Comparison of ENCODE assay signal across 15 cellular contexts in the genomic region with DNA sequence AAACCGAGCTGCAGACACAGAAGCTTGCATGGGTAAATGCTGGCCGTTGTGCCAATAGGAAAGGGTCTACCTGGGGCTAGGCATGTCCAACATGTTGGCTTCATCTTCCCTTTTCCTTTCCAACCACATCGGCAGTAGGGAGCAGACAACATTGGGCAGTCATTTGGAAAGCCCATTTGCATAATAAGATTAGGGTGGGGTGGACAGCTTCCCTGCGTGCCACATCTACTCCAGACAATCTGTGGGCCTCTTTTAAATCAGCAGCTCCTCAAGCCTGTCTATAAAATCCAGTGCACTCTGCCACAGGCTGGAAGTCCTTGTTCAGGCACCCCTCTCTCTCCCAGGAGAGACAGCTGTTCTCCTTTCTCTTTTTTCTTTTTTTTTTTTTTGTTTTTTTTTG.
DNase-seq lines count a peak whose midpoint lies in the region; ATAC-seq and TF ChIP-seq lines count a peak whose summit lies in the region.
"Had no signal": no experiment of that assay in that cellular context is flagged by ENCODE, and none has a peak within 500 bp of the region (broad histone marks: within the 10 kb centered on the region; RNA-seq: fewer than 3 reads in every experiment).

No MANE protein-coding gene starts in this region.

- no peak overlapping the region for H3K4me3 ChIP-seq in A673 (ENCODE audit: low read depth, low read length, poor library complexity, severe bottlenecking)
- H3K4me3 ChIP-seq: HAP-1, K562 had no signal

- ATAC-seq in HG03159 (IDR thresholded peaks at IDR 0.05; ENCODE audit: unreplicated experiment) (no peak), GM18909 (IDR thresholded peaks at IDR 0.05; ENCODE audit: poor library complexity, unreplicated experiment) (no peak), HG02884 (IDR thresholded peaks at IDR 0.05; ENCODE audit: unreplicated experiment) (no peak)
- ATAC-seq: K562 had no signal

- H3K4me1 ChIP-seq in A673 (ENCODE audit: insufficient read depth, low read length, poor library complexity, severe bottlenecking) = no peaks in the 10 kb centered on the region
- H3K4me1 ChIP-seq: Caco-2, HAP-1 had no signal

- DNase-seq in A673 (ENCODE audit: low spot score) (peak; percentile 55), NCI-H1048 (lab: John Stamatoyannopoulos, UW) (peak; percentile 7), NCI-H524 treated with DMSO at 0.1 percent for 48 hours (lab: John Stamatoyannopoulos, UW) (peak; percentile 55), astrocyte of the hippocampus (ENCODE audit: low read depth, low spot score) (peak; percentile 11), cerebellum (ENCODE audit: low spot score) (no peak)
- DNase-seq: 8988T; C1 segment of cervical spinal cord; Caco-2; CD4-positive, CD25-positive, alpha-beta regulatory T cell; IMR-90 had no signal

- POLR2A ChIA-PET in A673 (lab: Charles Lee; ENCODE audit: low non-redundant PET) = no interaction called here

- H3K27me3 ChIP-seq in A673 (replicated peaks; ENCODE audit: insufficient read depth, low read depth, low read length, poor library complexity) = no peaks in the 10 kb centered on the region

- no peaks in the 10 kb centered on the region for H3K36me3 ChIP-seq in A673 (ENCODE audit: insufficient read depth, low read length, poor library complexity, severe bottlenecking)
- H3K36me3 ChIP-seq: HAP-1 had no signal

- intact Hi-C loops in A673 (cut with micrococcal nuclease; ENCODE audit: unreplicated experiment) = no loop called here

- H3K9me3 ChIP-seq in A673 (ENCODE audit: low read depth, low read length, poor library complexity, severe bottlenecking) = no peaks in the 10 kb centered on the region
- H3K9me3 ChIP-seq: Caco-2, HAP-1 had no signal

- CTCF ChIA-PET in A673 (lab: Charles Lee) = no interaction called here

- BruUV-seq in A673 (replicated peaks; lab: Mats Ljungman, UMichigan) = no TSS peak

- no peak overlapping the region for H3K27ac ChIP-seq in A673 (ENCODE audit: low read depth, low read length, poor library complexity, severe bottlenecking)

- TF ChIP-seq CTCF in A673 (conservative IDR thresholded peaks at IDR 0.05; ENCODE audit: low read depth, low read length) = no peak
